19 cellular contexts compared by ENCODE assay signal in the genomic region with DNA sequence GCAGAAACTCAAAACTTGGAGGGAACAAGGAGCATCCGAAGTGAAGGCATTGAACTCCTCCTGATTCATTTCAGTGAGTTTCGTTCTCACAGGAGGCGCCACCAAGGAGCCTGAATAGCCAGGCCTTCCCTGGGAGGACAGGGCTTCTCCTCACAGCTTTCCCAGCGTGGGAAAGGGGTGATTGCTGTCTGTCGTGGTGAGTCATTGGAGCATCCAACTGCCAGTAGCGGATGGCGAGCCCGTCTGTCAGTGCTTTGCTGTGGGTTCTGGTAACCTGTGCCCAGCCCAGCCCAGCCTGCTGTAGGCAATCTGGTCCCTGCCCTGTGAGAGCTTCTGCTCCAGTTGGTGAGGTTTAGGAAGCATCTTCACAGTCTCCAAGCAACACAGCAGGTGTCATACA. TPM values are rescaled to one million over a fixed set of nuclear protein-coding genes. Genes with fewer than 3 reads are reported as not detected.
DNase-seq lines count a peak whose midpoint lies in the region; ATAC-seq and TF ChIP-seq lines count a peak whose summit lies in the region.
"Had no signal": no experiment of that assay in that cellular context is flagged by ENCODE, and none has a peak within 500 bp of the region (broad histone marks: within the 10 kb centered on the region; RNA-seq: fewer than 3 reads in every experiment).

No MANE protein-coding gene starts in this region.

- peaks cover 86% of the 10 kb centered on the region for H3K36me3 ChIP-seq in left ventricle myocardium inferior

- ATAC-seq in Right ventricle myocardium inferior: no peak
- no peak for ATAC-seq in HG02623 (IDR thresholded peaks at IDR 0.05; ENCODE audit: unreplicated experiment)
- ATAC-seq: Panc1 had no signal

- peaks cover 15% of the 10 kb centered on the region for H3K36me3 Mint-ChIP-seq in progenitor cell of endocrine pancreas (ENCODE audit: insufficient read depth)

- H3K4me3 Mint-ChIP-seq in progenitor cell of endocrine pancreas (ENCODE audit: low read depth): no peak overlapping the region
- H3K4me3 Mint-ChIP-seq: CD8-positive, alpha-beta memory T cell had no signal

- peaks cover 86% of the 10 kb centered on the region for H3K4me1 ChIP-seq in left ventricle myocardium inferior

- no peaks in the 10 kb centered on the region for H3K27me3 Mint-ChIP-seq in progenitor cell of endocrine pancreas
- H3K27me3 Mint-ChIP-seq: CD8-positive, alpha-beta memory T cell had no signal

- DNase-seq in left ventricle myocardium inferior (no peak), Right ventricle myocardium inferior (ENCODE audit: missing footprints) (no peak), dorsolateral prefrontal cortex (peak in 4 of 10 donors; percentile 38 to 71 (median 54)), progenitor cell of endocrine pancreas (ENCODE audit: low spot score, unreplicated experiment) (no peak), hepatic stellate cell (ENCODE audit: low spot score) (no peak), GM10248 (ENCODE audit: extremely low spot score) (no peak), ureter (ENCODE audit: low spot score) (no peak)
- DNase-seq: CD8-positive, alpha-beta memory T cell; DND-41; MM.1S; NCI-H1092 treated with DMSO at 0.1 percent for 48 hours; NCI-H1694; NCI-H2107; NCI-H2227 treated with DMSO at 0.1 percent for 48 hours; NCI-H524; SHP77 had no signal

- H3K4me3 ChIP-seq in left ventricle myocardium inferior (peak overlapping the region; percentile 29), dorsolateral prefrontal cortex (no peak overlapping the region)
- H3K4me3 ChIP-seq: BLaER1 had no signal

- H3K27ac ChIP-seq in left ventricle myocardium inferior (replicated peaks): peak overlapping the region; percentile 95
- H3K27ac ChIP-seq in dorsolateral prefrontal cortex: peak overlapping the region in 48 of 59 donors; percentile 3 to 82 (median 63)
- H3K27ac ChIP-seq: BLaER1 had no signal

- TF ChIP-seq CTCF in left ventricle myocardium inferior (IDR thresholded peaks at IDR 0.05; ENCODE audit: borderline replicate concordance) (no peak), dorsolateral prefrontal cortex (IDR thresholded peaks at IDR 0.05 in 54 of 56, conservative IDR thresholded peaks at IDR 0.05 in 2 of 56; ENCODE audit: low read depth in 1 of 56, partially characterized antibody in 56 of 56) (no peak), progenitor cell of endocrine pancreas (IDR thresholded peaks at IDR 0.05; ENCODE audit: unreplicated experiment) (no peak), GM10248 (IDR thresholded peaks at IDR 0.05; ENCODE audit: control extremely low read depth, extremely low read depth, low read depth, missing control alignments) (no peak)

- H3K27me3 ChIP-seq in left ventricle myocardium inferior (ENCODE audit: low read depth) (no peaks in the 10 kb centered on the region), dorsolateral prefrontal cortex (no peaks in the 10 kb centered on the region)
- H3K27me3 ChIP-seq: BLaER1 had no signal

- POLR2A ChIA-PET in GM10248 (lab: Yijun Ruan, JAX): no interaction called here

- no peaks in the 10 kb centered on the region for H3K4me1 Mint-ChIP-seq in progenitor cell of endocrine pancreas (ENCODE audit: low read depth)

- intact Hi-C loops in left ventricle myocardium inferior (cut with micrococcal nuclease) (no loop called here), Right ventricle myocardium inferior (cut with DNase I) (loop anchor here (10.0 kb wide), 1 partner anchor 329 kb away; no protein-coding TSS in a partner anchor), dorsolateral prefrontal cortex (cut with DNase I) (loop anchor here in 1 of 2 donors (5.0 kb wide), 1 partner anchor 82 kb away; no protein-coding TSS in a partner anchor)

- no peaks in the 10 kb centered on the region for H3K9me3 Mint-ChIP-seq in progenitor cell of endocrine pancreas (ENCODE audit: low read depth)
- H3K9me3 Mint-ChIP-seq: CD8-positive, alpha-beta memory T cell had no signal

- CTCF ChIA-PET in GM10248 (lab: Yijun Ruan, JAX): interaction anchor here (1.0 to 6.9 kb wide), 4 partner anchors 8 to 327 kb away, joined by 4 to 87 read pairs (median 4); a partner anchor contains a TSS

- H3K9me3 ChIP-seq in left ventricle myocardium inferior (replicated peaks): no peaks in the 10 kb centered on the region
- H3K9me3 ChIP-seq: BLaER1 had no signal

- H3K27ac Mint-ChIP-seq in progenitor cell of endocrine pancreas: peak overlapping the region; percentile 62

RNA-seq across cellular contexts. Expression of a gene that starts 28.3 kb away (rescaled TPM):
- total RNA-seq in left ventricle myocardium inferior: 146 TPM
- 200 TPM for total RNA-seq in Right ventricle myocardium inferior
- total RNA-seq in dorsolateral prefrontal cortex: 100 to 1,000 TPM in 42 of 120 experiments, 10 to 100 TPM in 78; 51.7 to 195 (median 91.1) TPM
- 23.4 and 26.7 TPM in 2 replicates for total RNA-seq in progenitor cell of endocrine pancreas
- total RNA-seq in ureter: 153 TPM

RNA-seq across cellular contexts. Expression of a gene that starts 31.5 kb away (rescaled TPM):
- total RNA-seq in left ventricle myocardium inferior (6.4 TPM), Right ventricle myocardium inferior (6.7 TPM), dorsolateral prefrontal cortex (10 to 100 TPM; 15.7 to 37.1 (median 23.9) TPM), progenitor cell of endocrine pancreas (14.1 and 15.7 TPM in 2 replicates), ureter (26.4 TPM)

RNA-seq across cellular contexts. Expression of a gene that starts 42.9 kb away (rescaled TPM):
- total RNA-seq in left ventricle myocardium inferior (86.0 TPM), Right ventricle myocardium inferior (96.0 TPM), dorsolateral prefrontal cortex (100 to 1,000 TPM; 111 to 220 (median 159) TPM), progenitor cell of endocrine pancreas (97.4 and 98.7 TPM in 2 replicates), ureter (125 TPM)

RNA-seq across cellular contexts. Expression of a gene that starts 44.2 kb away (rescaled TPM):
- total RNA-seq in left ventricle myocardium inferior: 28.8 TPM
- total RNA-seq in Right ventricle myocardium inferior: 33.1 TPM
- total RNA-seq in dorsolateral prefrontal cortex: 10 to 100 TPM; 21.0 to 74.9 (median 50.4) TPM
- 32.9 and 33.3 TPM in 2 replicates for total RNA-seq in progenitor cell of endocrine pancreas
- total RNA-seq in ureter: 47.0 TPM

RNA-seq across cellular contexts. Expression of a gene that starts 52.6 kb away (rescaled TPM):
- total RNA-seq in left ventricle myocardium inferior (25.9 TPM), Right ventricle myocardium inferior (24.2 TPM), dorsolateral prefrontal cortex (10 to 100 TPM; 46.2 to 97.6 (median 62.3) TPM), progenitor cell of endocrine pancreas (65.0 and 68.1 TPM in 2 replicates), ureter (76.4 TPM)
